ENCODE assay signal across 16 cellular contexts in genomic region chr15:62771234-62771633, GRCh38.
"Had no signal": no experiment of that assay in that cellular context is flagged by ENCODE, and none has a peak within 500 bp of the region (broad histone marks: within the 10 kb centered on the region; RNA-seq: fewer than 3 reads in every experiment).

No MANE protein-coding gene starts in this region.

- H3K4me3 ChIP-seq: ascending aorta, colonic mucosa, lung, right atrium auricular region, upper lobe of left lung had no signal

- H3K27me3 ChIP-seq: ascending aorta, colonic mucosa, right atrium auricular region, upper lobe of left lung had no signal

- H3K4me3 Mint-ChIP-seq: activated CD4-positive, alpha-beta T cell treated with anti-CD3 and anti-CD28 coated beads for 36 hours; activated CD8-positive, alpha-beta T cell treated with anti-CD3 and anti-CD28 coated beads, Interleukin-2, amount 10 ng/mL, durations not matched to agents 7 days and 5 days; activated T-helper 1 cell treated with anti-CD3 and anti-CD28 coated beads, Interleukin-12 subunit alpha, Interleukin-12 subunit beta, Interleukin-2, Interleukin-4 antibody, amounts not matched to agents 30 ng/mL and 10 ng/mL and 1 ng/mL, durations not matched to agents 14 hours and 24 hours and 36 hours; naive B cell had no signal

- ATAC-seq: activated CD4-positive, alpha-beta T cell treated with anti-CD3 and anti-CD28 coated beads for 36 hours; activated CD8-positive, alpha-beta T cell treated with anti-CD3 and anti-CD28 coated beads, Interleukin-2, amount 10 ng/mL, durations not matched to agents 7 days and 5 days had no signal

- H3K36me3 Mint-ChIP-seq: naive B cell had no signal

- H3K9me3 Mint-ChIP-seq: activated T-helper 1 cell treated with anti-CD3 and anti-CD28 coated beads, Interleukin-12 subunit alpha, Interleukin-12 subunit beta, Interleukin-2, Interleukin-4 antibody, amounts not matched to agents 30 ng/mL and 10 ng/mL and 1 ng/mL, durations not matched to agents 14 hours and 24 hours and 36 hours; naive B cell had no signal

- H3K27ac ChIP-seq: ascending aorta, colonic mucosa, right atrium auricular region, upper lobe of left lung, VCaP had no signal

- DNase-seq: activated CD4-positive, alpha-beta T cell treated with anti-CD3 and anti-CD28 coated beads for 36 hours; activated CD8-positive, alpha-beta T cell treated with anti-CD3 and anti-CD28 coated beads, Interleukin-2, amount 10 ng/mL, durations not matched to agents 7 days and 5 days; activated naive CD4-positive, alpha-beta T cell; colonic mucosa; effector CD8-positive, alpha-beta T cell; naive B cell; stimulated activated CD4-positive, alpha-beta T cell treated with anti-CD3 and anti-CD28 coated beads, Interleukin-2, amount 100 ng/mL, for 24 hours; stimulated activated naive CD4-positive, alpha-beta T cell; substantia nigra; SW 1271; upper lobe of left lung had no signal

- H3K27ac Mint-ChIP-seq: activated CD4-positive, alpha-beta T cell treated with anti-CD3 and anti-CD28 coated beads for 36 hours; activated CD8-positive, alpha-beta T cell treated with anti-CD3 and anti-CD28 coated beads, Interleukin-2, amount 10 ng/mL, durations not matched to agents 7 days and 5 days; activated T-helper 1 cell treated with anti-CD3 and anti-CD28 coated beads, Interleukin-12 subunit alpha, Interleukin-12 subunit beta, Interleukin-2, Interleukin-4 antibody, amounts not matched to agents 30 ng/mL and 10 ng/mL and 1 ng/mL, durations not matched to agents 14 hours and 24 hours and 36 hours; naive B cell had no signal

- H3K9me3 ChIP-seq: ascending aorta, colonic mucosa, right atrium auricular region, upper lobe of left lung had no signal

- H3K4me1 Mint-ChIP-seq: activated CD4-positive, alpha-beta T cell treated with anti-CD3 and anti-CD28 coated beads for 36 hours; naive B cell had no signal

- H3K27me3 Mint-ChIP-seq: activated CD4-positive, alpha-beta T cell treated with anti-CD3 and anti-CD28 coated beads for 36 hours; naive B cell had no signal

- H3K4me1 ChIP-seq: ascending aorta, colonic mucosa, right atrium auricular region, upper lobe of left lung had no signal
